In the genomic region with DNA sequence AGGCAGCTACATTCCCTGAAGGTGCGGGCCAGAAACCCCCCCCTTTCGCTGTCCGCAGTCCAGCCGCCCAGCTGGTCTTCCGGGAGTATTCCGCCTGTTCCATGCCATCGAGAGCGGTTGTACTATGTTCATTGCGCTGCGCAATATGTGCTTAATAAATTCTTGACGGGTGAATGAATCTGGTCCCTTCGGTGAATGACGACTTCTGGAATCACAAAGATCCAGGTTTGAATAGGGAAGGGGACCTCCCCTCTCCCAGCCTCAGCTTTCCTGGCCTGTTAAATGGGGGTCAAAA, we compare ENCODE assay signal across 8 cellular contexts. TPM values are rescaled to one million over a fixed set of nuclear protein-coding genes. Genes with fewer than 3 reads are reported as not detected.
DNase-seq lines count a peak whose midpoint lies in the region; ATAC-seq, FAIRE-seq and TF ChIP-seq lines count a peak whose summit lies in the region.

No MANE protein-coding gene starts in this region.

- peak overlapping the region; percentile 80 for H3K27ac Mint-ChIP-seq in stimulated activated naive CD8-positive, alpha-beta T cell treated with anti-CD3 and anti-CD28 coated beads, Interleukin-15, Interleukin-2, amounts not matched to agents 100 ng/mL and 50 ng/mL, for 24 hours
- peak overlapping the region; percentile 91 for H3K27ac Mint-ChIP-seq in MCF 10A (ENCODE audit: low read depth, unreplicated experiment)

- no peak overlapping the region for H3K4me3 ChIP-seq in mesodermal cell (ENCODE audit: extremely low read depth, insufficient read depth, low read length, poor library complexity, severe bottlenecking)

- H3K36me3 ChIP-seq in mesodermal cell (ENCODE audit: control insufficient read depth, insufficient read depth, low read length): peaks cover 4% of the 10 kb centered on the region

- TF ChIP-seq POLR2A in GM12891 (IDR thresholded peaks at IDR 0.05; ENCODE audit: low read depth, low read length): no peak

- H3K36me3 Mint-ChIP-seq in stimulated activated naive CD8-positive, alpha-beta T cell treated with anti-CD3 and anti-CD28 coated beads, Interleukin-15, Interleukin-2, amounts not matched to agents 100 ng/mL and 50 ng/mL, for 24 hours (ENCODE audit: low read depth): no peaks in the 10 kb centered on the region
- peaks cover 20% of the 10 kb centered on the region for H3K36me3 Mint-ChIP-seq in MCF 10A (ENCODE audit: insufficient read depth, unreplicated experiment)

- no TSS peak for BruUV-seq in MCF 10A (replicated peaks; lab: Mats Ljungman, UMichigan)

- peaks cover 33% of the 10 kb centered on the region for H3K4me1 Mint-ChIP-seq in stimulated activated naive CD8-positive, alpha-beta T cell treated with anti-CD3 and anti-CD28 coated beads, Interleukin-15, Interleukin-2, amounts not matched to agents 100 ng/mL and 50 ng/mL, for 24 hours (ENCODE audit: low read depth)
- H3K4me1 Mint-ChIP-seq in MCF 10A (ENCODE audit: insufficient read depth, unreplicated experiment): peaks cover 8% of the 10 kb centered on the region

- in situ Hi-C loops in ACHN (cut with HindIII; ENCODE audit: low pct_ligation_motif_present, low pct_unique_long_range_greater_than_20kb, low sequenced_read_pairs): no loop called here

- FAIRE-seq in frontal cortex (lab: Jason Lieb, UNC) (no peak), GM12891 (lab: Jason Lieb, UNC) (no peak)

- intact Hi-C loops in MCF 10A (cut with micrococcal nuclease): loop anchor here (1.0 to 5.0 kb wide), 4 partner anchors 42 to 283 kb away; a partner anchor contains a TSS

- no peaks in the 10 kb centered on the region for H3K9me3 ChIP-seq in mesodermal cell (ENCODE audit: control insufficient read depth, low read length)

- CTCF ChIA-PET in MCF 10A (lab: Yijun Ruan, JAX): interaction anchor here (0.6 to 3.4 kb wide), 4 partner anchors 12 to 100 kb away, joined by 3 to 15 read pairs (median 4); a partner anchor contains a TSS

- H3K4me3 Mint-ChIP-seq in stimulated activated naive CD8-positive, alpha-beta T cell treated with anti-CD3 and anti-CD28 coated beads, Interleukin-15, Interleukin-2, amounts not matched to agents 100 ng/mL and 50 ng/mL, for 24 hours: peak overlapping the region; percentile 94
- peak overlapping the region; percentile 79 for H3K4me3 Mint-ChIP-seq in MCF 10A (ENCODE audit: unreplicated experiment)

- POLR2A ChIA-PET in MCF 10A (lab: Yijun Ruan, JAX): interaction anchor here (1.0 to 4.1 kb wide), 8 partner anchors 12 to 86 kb away, joined by 3 to 57 read pairs (median 9); a partner anchor contains a TSS

- H3K27me3 Mint-ChIP-seq in stimulated activated naive CD8-positive, alpha-beta T cell treated with anti-CD3 and anti-CD28 coated beads, Interleukin-15, Interleukin-2, amounts not matched to agents 100 ng/mL and 50 ng/mL, for 24 hours: no peaks in the 10 kb centered on the region
- H3K27me3 Mint-ChIP-seq in MCF 10A (ENCODE audit: insufficient read depth, unreplicated experiment): no peaks in the 10 kb centered on the region

- H3K27ac ChIP-seq in mesodermal cell (ENCODE audit: low read depth, low read length, severe bottlenecking): peak overlapping the region; percentile 49

- no peak for TF ChIP-seq CTCF in MCF 10A (IDR thresholded peaks at IDR 0.05; ENCODE audit: unreplicated experiment)

- H3K9me3 Mint-ChIP-seq in stimulated activated naive CD8-positive, alpha-beta T cell treated with anti-CD3 and anti-CD28 coated beads, Interleukin-15, Interleukin-2, amounts not matched to agents 100 ng/mL and 50 ng/mL, for 24 hours: no peaks in the 10 kb centered on the region
- H3K9me3 Mint-ChIP-seq in MCF 10A (ENCODE audit: unreplicated experiment): no peaks in the 10 kb centered on the region

- H3K4me1 ChIP-seq in mesodermal cell (ENCODE audit: control insufficient read depth, insufficient read depth, low read length, poor library complexity, severe bottlenecking): peaks cover 10% of the 10 kb centered on the region

- DNase-seq in stimulated activated naive CD8-positive, alpha-beta T cell treated with anti-CD3 and anti-CD28 coated beads, Interleukin-15, Interleukin-2, amounts not matched to agents 100 U/mL and 50 U/mL, for 24 hours: no peak
- DNase-seq in MCF 10A (ENCODE audit: unreplicated experiment) (no peak), dedifferentiated amniotic fluid mesenchymal stem cell (ENCODE audit: extremely low spot score) (no peak), ACHN (no peak), frontal cortex (ENCODE audit: low spot score in 2 of 2) (no peak), GM12891 (ENCODE audit: insufficient read length, low spot score) (no peak)

- ATAC-seq in stimulated activated naive CD8-positive, alpha-beta T cell treated with anti-CD3 and anti-CD28 coated beads, Interleukin-15, Interleukin-2, amounts not matched to agents 100 U/mL and 50 U/mL, for 24 hours: no peak

- WGBS in mesodermal cell (ENCODE audit: insufficient coverage in 2 of 2), 2 experiments: 54% methylated on average over 6 of the region's 13 CpGs; no CpG with 5 or more reads in 1 of the 2 experiments

TF ChIP-seq in GM12891, 5 proteins besides CTCF, POLR2A, EP300 and RAD21:
- TF ChIP-seq SPI1 (IDR thresholded peaks at IDR 0.05; ENCODE audit: low read depth, low read length): no peak
- TF ChIP-seq PAX5 (IDR thresholded peaks at IDR 0.05; ENCODE audit: insufficient read depth, low read length, severe bottlenecking): no peak
- TF ChIP-seq POLR2AphosphoS5 (IDR thresholded peaks at IDR 0.05; ENCODE audit: low read depth, low read length): no peak
- no peak for TF ChIP-seq TAF1 (IDR thresholded peaks at IDR 0.05; ENCODE audit: low read depth, low read length)
- no peak for TF ChIP-seq POU2F2 (IDR thresholded peaks at IDR 0.05; ENCODE audit: low read depth, low read length)

RNA-seq across cellular contexts. Expression of a gene that starts 0.8 kb away (rescaled TPM):
- total RNA-seq in MCF 10A (2022) (45.3 and 71.7 TPM in 2 replicates), frontal cortex (8.6 TPM)
- 33.5 TPM for polyA plus RNA-seq in mesodermal cell (2013, experiment 1 of 2)
- 29.4 TPM for polyA plus RNA-seq in mesodermal cell (2013, experiment 2 of 2)
- 17.8 TPM for polyA plus RNA-seq in GM12891 (2012; ENCODE audit: low read depth, missing spikeins)

RNA-seq across cellular contexts. Expression of a gene that starts 14.9 kb away (rescaled TPM):
- total RNA-seq in MCF 10A (2022) (10.3 and 14.4 TPM in 2 replicates), frontal cortex (1.6 TPM)
- polyA plus RNA-seq in mesodermal cell (2013, experiment 1 of 2): 7.3 TPM
- 6.2 TPM for polyA plus RNA-seq in mesodermal cell (2013, experiment 2 of 2)
- polyA plus RNA-seq in GM12891 (2012; ENCODE audit: low read depth, missing spikeins): 2.3 TPM

RNA-seq across cellular contexts. Expression of a gene that starts 29.9 kb away (rescaled TPM):
- 32.1 and 34.5 TPM in 2 replicates for total RNA-seq in MCF 10A (2022)
- 38.9 TPM for polyA plus RNA-seq in mesodermal cell (2013, experiment 1 of 2)
- 43.6 TPM for polyA plus RNA-seq in mesodermal cell (2013, experiment 2 of 2)
- 6.1 TPM for total RNA-seq in frontal cortex
- 13.2 TPM for polyA plus RNA-seq in GM12891 (2012; ENCODE audit: low read depth, missing spikeins)

RNA-seq across cellular contexts. Expression of a gene that starts 35.8 kb away (rescaled TPM):
- total RNA-seq in MCF 10A (2022) (93.0 and 96.9 TPM in 2 replicates), frontal cortex (24.5 TPM)
- 48.8 TPM for polyA plus RNA-seq in mesodermal cell (2013, experiment 1 of 2)
- 48.2 TPM for polyA plus RNA-seq in mesodermal cell (2013, experiment 2 of 2)
- 15.5 TPM for polyA plus RNA-seq in GM12891 (2012; ENCODE audit: low read depth, missing spikeins)

RNA-seq across cellular contexts. Expression of a gene that starts 41.9 kb away (rescaled TPM):
- total RNA-seq in MCF 10A (2022) (49.6 and 51.0 TPM in 2 replicates), frontal cortex (35.1 TPM)
- polyA plus RNA-seq in mesodermal cell (2013, experiment 1 of 2): 29.5 TPM
- 27.6 TPM for polyA plus RNA-seq in mesodermal cell (2013, experiment 2 of 2)
- polyA plus RNA-seq in GM12891 (2012; ENCODE audit: low read depth, missing spikeins): 34.4 TPM
